ENCODE assay signal across 1 cellular context in the genomic region with DNA sequence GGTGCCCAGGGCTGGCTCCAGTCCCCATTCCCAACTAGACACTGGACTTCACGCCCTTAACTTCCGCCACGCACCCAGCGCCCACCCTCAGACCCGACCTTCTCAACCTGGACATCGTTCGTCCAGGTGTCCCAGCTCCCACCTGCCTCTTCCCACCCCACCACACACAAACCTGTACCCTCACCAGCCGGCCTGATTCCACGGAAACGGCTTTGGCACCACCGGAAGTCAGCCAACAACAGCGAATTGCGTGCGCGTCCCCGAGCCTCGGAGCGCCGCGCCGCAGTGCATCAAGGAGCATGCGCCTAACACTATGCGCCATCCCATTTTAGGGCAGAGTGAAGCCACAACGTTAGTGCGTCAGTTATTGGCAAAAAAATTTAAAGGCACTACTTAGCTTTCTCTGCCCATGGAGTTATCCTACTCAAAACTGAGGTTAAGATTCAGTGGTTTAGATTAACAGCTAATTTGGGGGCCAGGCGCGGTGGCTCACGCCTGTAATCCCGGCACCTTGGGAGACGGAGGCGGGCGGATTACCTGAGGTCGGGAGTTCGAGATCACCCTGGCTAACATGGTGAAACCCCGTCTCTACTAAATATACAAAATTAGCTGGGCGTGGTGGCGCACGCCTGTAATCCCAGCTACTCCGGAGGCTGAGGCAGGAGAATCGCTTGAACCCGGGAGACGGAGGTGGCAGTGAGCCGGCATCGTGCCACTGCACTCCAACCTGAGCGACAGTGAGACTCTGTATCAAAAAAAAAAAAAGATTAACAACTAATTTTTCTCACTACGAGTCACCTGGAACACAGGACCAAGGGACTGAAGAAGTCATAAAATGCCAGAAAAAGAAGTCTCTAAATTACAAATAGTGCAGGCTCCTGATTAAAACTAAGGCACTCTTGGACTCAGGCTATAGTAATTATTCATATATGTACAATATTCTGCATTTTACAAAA.
A peak's percentile ranks its signal among the peaks of the same experiment; 100 is the strongest.
TF ChIP-seq lines count a peak whose summit lies in the region.

A gene with protein sequence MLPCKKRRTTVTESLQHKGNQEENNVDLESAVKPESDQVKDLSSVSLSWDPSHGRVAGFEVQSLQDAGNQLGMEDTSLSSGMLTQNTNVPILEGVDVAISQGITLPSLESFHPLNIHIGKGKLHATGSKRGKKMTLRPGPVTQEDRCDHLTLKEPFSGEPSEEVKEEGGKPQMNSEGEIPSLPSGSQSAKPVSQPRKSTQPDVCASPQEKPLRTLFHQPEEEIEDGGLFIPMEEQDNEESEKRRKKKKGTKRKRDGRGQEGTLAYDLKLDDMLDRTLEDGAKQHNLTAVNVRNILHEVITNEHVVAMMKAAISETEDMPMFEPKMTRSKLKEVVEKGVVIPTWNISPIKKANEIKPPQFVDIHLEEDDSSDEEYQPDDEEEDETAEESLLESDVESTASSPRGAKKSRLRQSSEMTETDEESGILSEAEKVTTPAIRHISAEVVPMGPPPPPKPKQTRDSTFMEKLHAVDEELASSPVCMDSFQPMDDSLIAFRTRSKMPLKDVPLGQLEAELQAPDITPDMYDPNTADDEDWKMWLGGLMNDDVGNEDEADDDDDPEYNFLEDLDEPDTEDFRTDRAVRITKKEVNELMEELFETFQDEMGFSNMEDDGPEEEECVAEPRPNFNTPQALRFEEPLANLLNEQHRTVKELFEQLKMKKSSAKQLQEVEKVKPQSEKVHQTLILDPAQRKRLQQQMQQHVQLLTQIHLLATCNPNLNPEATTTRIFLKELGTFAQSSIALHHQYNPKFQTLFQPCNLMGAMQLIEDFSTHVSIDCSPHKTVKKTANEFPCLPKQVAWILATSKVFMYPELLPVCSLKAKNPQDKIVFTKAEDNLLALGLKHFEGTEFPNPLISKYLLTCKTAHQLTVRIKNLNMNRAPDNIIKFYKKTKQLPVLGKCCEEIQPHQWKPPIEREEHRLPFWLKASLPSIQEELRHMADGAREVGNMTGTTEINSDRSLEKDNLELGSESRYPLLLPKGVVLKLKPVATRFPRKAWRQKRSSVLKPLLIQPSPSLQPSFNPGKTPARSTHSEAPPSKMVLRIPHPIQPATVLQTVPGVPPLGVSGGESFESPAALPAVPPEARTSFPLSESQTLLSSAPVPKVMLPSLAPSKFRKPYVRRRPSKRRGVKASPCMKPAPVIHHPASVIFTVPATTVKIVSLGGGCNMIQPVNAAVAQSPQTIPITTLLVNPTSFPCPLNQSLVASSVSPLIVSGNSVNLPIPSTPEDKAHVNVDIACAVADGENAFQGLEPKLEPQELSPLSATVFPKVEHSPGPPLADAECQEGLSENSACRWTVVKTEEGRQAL (N-terminal part only) (minus strand): TSS at position 240 of the 956 bp plus-strand sequence. CDS start 3,434 bp downstream, outside the sequence.

TF ChIP-seq in HepG2, 621 proteins besides CTCF, POLR2A, EP300 and RAD21 (continued from another document and continues in another):
- no peak for TF ChIP-seq ZFAT (CRISPR knock-in tag; conservative IDR thresholded peaks at IDR 0.05)
- TF ChIP-seq ZNF441 (CRISPR knock-in tag; IDR thresholded peaks at IDR 0.05; ENCODE audit: borderline replicate concordance): no peak
- TF ChIP-seq SALL1 (CRISPR knock-in tag; IDR thresholded peaks at IDR 0.05): peak; percentile 90
- TF ChIP-seq CAMTA2 (CRISPR knock-in tag; IDR thresholded peaks at IDR 0.05; ENCODE audit: borderline replicate concordance): no peak
- TF ChIP-seq NFE2 (CRISPR knock-in tag; IDR thresholded peaks at IDR 0.05): no peak
- TF ChIP-seq MLLT10 (CRISPR knock-in tag; IDR thresholded peaks at IDR 0.05): no peak
- TF ChIP-seq ZNF326 (CRISPR knock-in tag; IDR thresholded peaks at IDR 0.05; ENCODE audit: borderline replicate concordance): no peak
- no peak for TF ChIP-seq PHF5A (CRISPR knock-in tag; IDR thresholded peaks at IDR 0.05; ENCODE audit: low read depth, unreplicated experiment)
- no peak for TF ChIP-seq HNRNPH1 (optimal IDR thresholded peaks at IDR 0.05; ENCODE audit: low read depth, low read length)
- TF ChIP-seq, protein P1, sequence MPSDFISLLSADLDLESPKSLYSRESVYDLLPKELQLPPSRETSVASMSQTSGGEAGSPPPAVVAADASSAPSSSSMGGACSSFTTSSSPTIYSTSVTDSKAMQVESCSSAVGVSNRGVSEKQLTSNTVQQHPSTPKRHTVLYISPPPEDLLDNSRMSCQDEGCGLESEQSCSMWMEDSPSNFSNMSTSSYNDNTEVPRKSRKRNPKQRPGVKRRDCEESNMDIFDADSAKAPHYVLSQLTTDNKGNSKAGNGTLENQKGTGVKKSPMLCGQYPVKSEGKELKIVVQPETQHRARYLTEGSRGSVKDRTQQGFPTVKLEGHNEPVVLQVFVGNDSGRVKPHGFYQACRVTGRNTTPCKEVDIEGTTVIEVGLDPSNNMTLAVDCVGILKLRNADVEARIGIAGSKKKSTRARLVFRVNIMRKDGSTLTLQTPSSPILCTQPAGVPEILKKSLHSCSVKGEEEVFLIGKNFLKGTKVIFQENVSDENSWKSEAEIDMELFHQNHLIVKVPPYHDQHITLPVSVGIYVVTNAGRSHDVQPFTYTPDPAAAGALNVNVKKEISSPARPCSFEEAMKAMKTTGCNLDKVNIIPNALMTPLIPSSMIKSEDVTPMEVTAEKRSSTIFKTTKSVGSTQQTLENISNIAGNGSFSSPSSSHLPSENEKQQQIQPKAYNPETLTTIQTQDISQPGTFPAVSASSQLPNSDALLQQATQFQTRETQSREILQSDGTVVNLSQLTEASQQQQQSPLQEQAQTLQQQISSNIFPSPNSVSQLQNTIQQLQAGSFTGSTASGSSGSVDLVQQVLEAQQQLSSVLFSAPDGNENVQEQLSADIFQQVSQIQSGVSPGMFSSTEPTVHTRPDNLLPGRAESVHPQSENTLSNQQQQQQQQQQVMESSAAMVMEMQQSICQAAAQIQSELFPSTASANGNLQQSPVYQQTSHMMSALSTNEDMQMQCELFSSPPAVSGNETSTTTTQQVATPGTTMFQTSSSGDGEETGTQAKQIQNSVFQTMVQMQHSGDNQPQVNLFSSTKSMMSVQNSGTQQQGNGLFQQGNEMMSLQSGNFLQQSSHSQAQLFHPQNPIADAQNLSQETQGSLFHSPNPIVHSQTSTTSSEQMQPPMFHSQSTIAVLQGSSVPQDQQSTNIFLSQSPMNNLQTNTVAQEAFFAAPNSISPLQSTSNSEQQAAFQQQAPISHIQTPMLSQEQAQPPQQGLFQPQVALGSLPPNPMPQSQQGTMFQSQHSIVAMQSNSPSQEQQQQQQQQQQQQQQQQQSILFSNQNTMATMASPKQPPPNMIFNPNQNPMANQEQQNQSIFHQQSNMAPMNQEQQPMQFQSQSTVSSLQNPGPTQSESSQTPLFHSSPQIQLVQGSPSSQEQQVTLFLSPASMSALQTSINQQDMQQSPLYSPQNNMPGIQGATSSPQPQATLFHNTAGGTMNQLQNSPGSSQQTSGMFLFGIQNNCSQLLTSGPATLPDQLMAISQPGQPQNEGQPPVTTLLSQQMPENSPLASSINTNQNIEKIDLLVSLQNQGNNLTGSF (CRISPR knock-in tag; IDR thresholded peaks at IDR 0.05): no peak; the same call in 1 of the 2 replicates
- no peak for TF ChIP-seq NFYC (CRISPR knock-in tag; IDR thresholded peaks at IDR 0.05)
- peak; percentile 76 for TF ChIP-seq TBX2 (CRISPR knock-in tag; IDR thresholded peaks at IDR 0.05; ENCODE audit: borderline replicate concordance)
- TF ChIP-seq TCF7 (IDR thresholded peaks at IDR 0.05; ENCODE audit: low read depth): no peak
- TF ChIP-seq THAP11 (CRISPR knock-in tag; IDR thresholded peaks at IDR 0.05): peak; percentile 93
- no peak for TF ChIP-seq CBX1 (IDR thresholded peaks at IDR 0.05; ENCODE audit: low read depth)
- no peak for TF ChIP-seq RBM22 (optimal IDR thresholded peaks at IDR 0.05; ENCODE audit: low read length)
- TF ChIP-seq, protein P2, sequence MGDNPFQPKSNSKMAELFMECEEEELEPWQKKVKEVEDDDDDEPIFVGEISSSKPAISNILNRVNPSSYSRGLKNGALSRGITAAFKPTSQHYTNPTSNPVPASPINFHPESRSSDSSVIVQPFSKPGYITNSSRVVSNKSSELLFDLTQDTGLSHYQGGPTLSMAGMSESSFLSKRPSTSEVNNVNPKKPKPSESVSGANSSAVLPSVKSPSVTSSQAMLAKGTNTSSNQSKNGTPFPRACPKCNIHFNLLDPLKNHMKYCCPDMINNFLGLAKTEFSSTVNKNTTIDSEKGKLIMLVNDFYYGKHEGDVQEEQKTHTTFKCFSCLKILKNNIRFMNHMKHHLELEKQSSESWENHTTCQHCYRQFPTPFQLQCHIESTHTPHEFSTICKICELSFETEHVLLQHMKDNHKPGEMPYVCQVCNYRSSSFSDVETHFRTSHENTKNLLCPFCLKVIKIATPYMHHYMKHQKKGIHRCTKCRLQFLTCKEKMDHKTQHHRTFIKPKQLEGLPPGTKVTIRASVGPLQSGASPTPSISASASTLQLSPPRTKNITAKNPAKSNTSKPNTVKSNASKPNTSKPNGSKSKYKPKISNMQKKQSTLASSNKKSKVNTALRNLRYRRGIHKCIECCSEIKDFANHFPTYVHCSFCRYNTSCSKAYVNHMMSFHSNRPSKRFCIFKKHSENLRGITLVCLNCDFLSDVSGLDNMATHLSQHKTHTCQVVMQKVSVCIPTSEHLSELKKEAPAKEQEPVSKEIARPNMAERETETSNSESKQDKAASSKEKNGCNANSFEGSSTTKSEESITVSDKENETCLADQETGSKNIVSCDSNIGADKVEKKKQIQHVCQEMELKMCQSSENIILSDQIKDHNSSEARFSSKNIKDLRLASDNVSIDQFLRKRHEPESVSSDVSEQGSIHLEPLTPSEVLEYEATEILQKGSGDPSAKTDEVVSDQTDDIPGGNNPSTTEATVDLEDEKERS (CRISPR knock-in tag; IDR thresholded peaks at IDR 0.05): no peak
- no peak for TF ChIP-seq HMGA1 (CRISPR knock-in tag; conservative IDR thresholded peaks at IDR 0.05)
- TF ChIP-seq ZKSCAN5 (CRISPR knock-in tag; IDR thresholded peaks at IDR 0.05): no peak
- TF ChIP-seq CEBPB (IDR thresholded peaks at IDR 0.05; ENCODE audit: borderline replicate concordance, low read depth, low read length): no peak
- no peak for TF ChIP-seq ZNF333 (CRISPR knock-in tag; IDR thresholded peaks at IDR 0.05; ENCODE audit: borderline replicate concordance)
- TF ChIP-seq, protein P3, sequence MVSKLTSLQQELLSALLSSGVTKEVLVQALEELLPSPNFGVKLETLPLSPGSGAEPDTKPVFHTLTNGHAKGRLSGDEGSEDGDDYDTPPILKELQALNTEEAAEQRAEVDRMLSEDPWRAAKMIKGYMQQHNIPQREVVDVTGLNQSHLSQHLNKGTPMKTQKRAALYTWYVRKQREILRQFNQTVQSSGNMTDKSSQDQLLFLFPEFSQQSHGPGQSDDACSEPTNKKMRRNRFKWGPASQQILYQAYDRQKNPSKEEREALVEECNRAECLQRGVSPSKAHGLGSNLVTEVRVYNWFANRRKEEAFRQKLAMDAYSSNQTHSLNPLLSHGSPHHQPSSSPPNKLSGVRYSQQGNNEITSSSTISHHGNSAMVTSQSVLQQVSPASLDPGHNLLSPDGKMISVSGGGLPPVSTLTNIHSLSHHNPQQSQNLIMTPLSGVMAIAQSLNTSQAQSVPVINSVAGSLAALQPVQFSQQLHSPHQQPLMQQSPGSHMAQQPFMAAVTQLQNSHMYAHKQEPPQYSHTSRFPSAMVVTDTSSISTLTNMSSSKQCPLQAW (CRISPR knock-in tag; IDR thresholded peaks at IDR 0.05): peak; percentile 88
- TF ChIP-seq, protein P4, sequence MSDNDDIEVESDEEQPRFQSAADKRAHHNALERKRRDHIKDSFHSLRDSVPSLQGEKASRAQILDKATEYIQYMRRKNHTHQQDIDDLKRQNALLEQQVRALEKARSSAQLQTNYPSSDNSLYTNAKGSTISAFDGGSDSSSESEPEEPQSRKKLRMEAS (IDR thresholded peaks at IDR 0.05): peak; percentile 66
- TF ChIP-seq, protein P5, sequence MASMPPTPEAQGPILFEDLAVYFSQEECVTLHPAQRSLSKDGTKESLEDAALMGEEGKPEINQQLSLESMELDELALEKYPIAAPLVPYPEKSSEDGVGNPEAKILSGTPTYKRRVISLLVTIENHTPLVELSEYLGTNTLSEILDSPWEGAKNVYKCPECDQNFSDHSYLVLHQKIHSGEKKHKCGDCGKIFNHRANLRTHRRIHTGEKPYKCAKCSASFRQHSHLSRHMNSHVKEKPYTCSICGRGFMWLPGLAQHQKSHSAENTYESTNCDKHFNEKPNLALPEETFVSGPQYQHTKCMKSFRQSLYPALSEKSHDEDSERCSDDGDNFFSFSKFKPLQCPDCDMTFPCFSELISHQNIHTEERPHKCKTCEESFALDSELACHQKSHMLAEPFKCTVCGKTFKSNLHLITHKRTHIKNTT (CRISPR knock-in tag; IDR thresholded peaks at IDR 0.05): no peak
- peak; percentile 92 for TF ChIP-seq ATF1 (CRISPR knock-in tag; IDR thresholded peaks at IDR 0.05)
- TF ChIP-seq ZSCAN25 (CRISPR knock-in tag; IDR thresholded peaks at IDR 0.05): no peak
- TF ChIP-seq ZNF737 (CRISPR knock-in tag; IDR thresholded peaks at IDR 0.05; ENCODE audit: borderline replicate concordance): no peak
- TF ChIP-seq, protein P6, sequence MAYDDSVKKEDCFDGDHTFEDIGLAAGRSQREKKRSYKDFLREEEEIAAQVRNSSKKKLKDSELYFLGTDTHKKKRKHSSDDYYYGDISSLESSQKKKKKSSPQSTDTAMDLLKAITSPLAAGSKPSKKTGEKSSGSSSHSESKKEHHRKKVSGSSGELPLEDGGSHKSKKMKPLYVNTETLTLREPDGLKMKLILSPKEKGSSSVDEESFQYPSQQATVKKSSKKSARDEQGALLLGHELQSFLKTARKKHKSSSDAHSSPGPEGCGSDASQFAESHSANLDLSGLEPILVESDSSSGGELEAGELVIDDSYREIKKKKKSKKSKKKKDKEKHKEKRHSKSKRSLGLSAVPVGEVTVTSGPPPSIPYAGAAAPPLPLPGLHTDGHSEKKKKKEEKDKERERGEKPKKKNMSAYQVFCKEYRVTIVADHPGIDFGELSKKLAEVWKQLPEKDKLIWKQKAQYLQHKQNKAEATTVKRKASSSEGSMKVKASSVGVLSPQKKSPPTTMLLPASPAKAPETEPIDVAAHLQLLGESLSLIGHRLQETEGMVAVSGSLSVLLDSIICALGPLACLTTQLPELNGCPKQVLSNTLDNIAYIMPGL (CRISPR knock-in tag; IDR thresholded peaks at IDR 0.05; ENCODE audit: borderline replicate concordance in 1 of 2, low read depth in 1 of 2): peak; percentile 39 to 53; a peak in 2 of 4 replicates
- TF ChIP-seq, protein P7, sequence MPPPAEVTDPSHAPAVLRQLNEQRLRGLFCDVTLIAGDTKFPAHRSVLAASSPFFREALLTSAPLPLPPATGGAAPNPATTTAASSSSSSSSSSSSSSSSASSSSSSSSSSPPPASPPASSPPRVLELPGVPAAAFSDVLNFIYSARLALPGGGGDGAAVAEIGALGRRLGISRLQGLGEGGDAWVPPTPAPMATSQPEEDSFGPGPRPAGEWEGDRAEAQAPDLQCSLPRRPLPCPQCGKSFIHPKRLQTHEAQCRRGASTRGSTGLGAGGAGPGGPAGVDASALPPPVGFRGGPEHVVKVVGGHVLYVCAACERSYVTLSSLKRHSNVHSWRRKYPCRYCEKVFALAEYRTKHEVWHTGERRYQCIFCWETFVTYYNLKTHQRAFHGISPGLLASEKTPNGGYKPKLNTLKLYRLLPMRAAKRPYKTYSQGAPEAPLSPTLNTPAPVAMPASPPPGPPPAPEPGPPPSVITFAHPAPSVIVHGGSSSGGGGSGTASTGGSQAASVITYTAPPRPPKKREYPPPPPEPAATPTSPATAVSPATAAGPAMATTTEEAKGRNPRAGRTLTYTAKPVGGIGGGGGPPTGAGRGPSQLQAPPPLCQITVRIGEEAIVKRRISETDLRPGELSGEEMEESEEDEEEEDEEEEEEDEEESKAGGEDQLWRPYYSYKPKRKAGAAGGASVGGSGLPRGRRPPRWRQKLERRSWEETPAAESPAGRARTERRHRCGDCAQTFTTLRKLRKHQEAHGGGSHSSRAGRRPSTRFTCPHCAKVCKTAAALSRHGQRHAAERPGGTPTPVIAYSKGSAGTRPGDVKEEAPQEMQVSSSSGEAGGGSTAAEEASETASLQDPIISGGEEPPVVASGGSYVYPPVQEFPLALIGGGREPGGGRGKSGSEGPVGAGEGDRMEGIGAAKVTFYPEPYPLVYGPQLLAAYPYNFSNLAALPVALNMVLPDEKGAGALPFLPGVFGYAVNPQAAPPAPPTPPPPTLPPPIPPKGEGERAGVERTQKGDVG (CRISPR knock-in tag; IDR thresholded peaks at IDR 0.05; ENCODE audit: borderline replicate concordance): peak; percentile 28; the same call in 1 of the 2 replicates
- no peak for TF ChIP-seq REXO4 (CRISPR knock-in tag; IDR thresholded peaks at IDR 0.05; ENCODE audit: borderline replicate concordance)
